ENCODE assay signal across 34 cellular contexts in genomic region chr15:78111788-78112187, GRCh38. TPM values are rescaled to one million over a fixed set of nuclear protein-coding genes. Genes with fewer than 3 reads are reported as not detected.
"Had no signal": no experiment of that assay in that cellular context is flagged by ENCODE, and none has a peak within 500 bp of the region (broad histone marks: within the 10 kb centered on the region; RNA-seq: fewer than 3 reads in every experiment).

No MANE protein-coding gene starts in this region.

- DNase-seq: naive thymus-derived CD4-positive, alpha-beta T cell; natural killer cell; occipital lobe; psoas muscle; stimulated activated CD4-positive, alpha-beta T cell treated with anti-CD3 and anti-CD28 coated beads, Interleukin-15, amount 100 ng/mL, for 24 hours; stimulated activated CD4-positive, alpha-beta T cell treated with anti-CD3 and anti-CD28 coated beads, Interleukin-2, amount 100 ng/mL, for 24 hours; stimulated activated CD4-positive, alpha-beta T cell treated with anti-CD3 and anti-CD28 coated beads, Interleukin-2, amount 100 ng/mL, for 48 hours; stimulated activated CD4-positive, alpha-beta T cell treated with anti-CD3 and anti-CD28 coated beads, Interleukin-4, amount 100 ng/mL, for 24 hours; stimulated activated naive B cell treated with anti-CD40 and anti-IgM and Interleukin-4, amounts not matched to agents 10 μg/mL and 1 μg/mL and 100 μg/mL, for 72 hours; stimulated activated naive CD4-positive, alpha-beta T cell treated with Interleukin-2 at 50 U/mL for 16 hours; stomach; thyroid gland; trophoblast cell; upper lobe of left lung; uterus had no signal

- H3K36me3 Mint-ChIP-seq: naive thymus-derived CD4-positive, alpha-beta T cell; natural killer cell; neural progenitor cell; stimulated activated effector memory CD8-positive, alpha-beta T cell treated with anti-CD3 and anti-CD28 coated beads, Interleukin-12 subunit alpha, Interleukin-12 subunit beta, amount 100 ng/mL, for 72 hours; stimulated activated naive B cell treated with anti-CD40 and anti-IgM and Interleukin-4, amounts not matched to agents 10 μg/mL and 1 μg/mL and 100 μg/mL, for 72 hours had no signal

- H3K27me3 Mint-ChIP-seq: progenitor cell of endocrine pancreas; stimulated activated naive B cell treated with anti-CD40 and anti-IgM and Interleukin-4, amounts not matched to agents 10 μg/mL and 1 μg/mL and 100 μg/mL, for 72 hours; stimulated activated naive CD8-positive, alpha-beta T cell treated with anti-CD3 and anti-CD28 coated beads, Interleukin-15, Interleukin-2, amounts not matched to agents 100 ng/mL and 50 ng/mL, for 24 hours had no signal

- H3K4me1 Mint-ChIP-seq: nephron had no signal

- H3K9me3 Mint-ChIP-seq: naive thymus-derived CD4-positive, alpha-beta T cell; natural killer cell; nephron; neural progenitor cell; stimulated activated effector memory CD8-positive, alpha-beta T cell treated with anti-CD3 and anti-CD28 coated beads, Interleukin-12 subunit alpha, Interleukin-12 subunit beta, amount 100 ng/mL, for 72 hours; stimulated activated naive B cell treated with anti-CD40 and anti-IgM and Interleukin-4, amounts not matched to agents 10 μg/mL and 1 μg/mL and 100 μg/mL, for 72 hours; stimulated activated naive CD8-positive, alpha-beta T cell treated with anti-CD3 and anti-CD28 coated beads, Interleukin-15, Interleukin-2, amounts not matched to agents 100 ng/mL and 50 ng/mL, for 24 hours had no signal

- H3K9me3 ChIP-seq: ovary, psoas muscle, right lobe of liver, stomach, thoracic aorta, thyroid gland, tibial nerve, upper lobe of left lung, uterus had no signal

- H3K4me3 ChIP-seq: neural progenitor cell, ovary, psoas muscle, right lobe of liver, skin epidermis, smooth muscle cell, stomach, thoracic aorta, thyroid gland, tibial nerve, upper lobe of left lung, uterus had no signal

- H3K4me3 Mint-ChIP-seq: naive thymus-derived CD4-positive, alpha-beta T cell; natural killer cell; nephron; neural progenitor cell; stimulated activated effector memory CD8-positive, alpha-beta T cell treated with anti-CD3 and anti-CD28 coated beads, Interleukin-12 subunit alpha, Interleukin-12 subunit beta, amount 100 ng/mL, for 72 hours; stimulated activated naive B cell treated with anti-CD40 and anti-IgM and Interleukin-4, amounts not matched to agents 10 μg/mL and 1 μg/mL and 100 μg/mL, for 72 hours; stimulated activated naive CD8-positive, alpha-beta T cell treated with anti-CD3 and anti-CD28 coated beads, Interleukin-15, Interleukin-2, amounts not matched to agents 100 ng/mL and 50 ng/mL, for 24 hours had no signal

- H3K27ac ChIP-seq: neural progenitor cell, ovary, parathyroid adenoma, psoas muscle, right lobe of liver, skin epidermis, stomach, thoracic aorta, thyroid gland, tibial nerve, upper lobe of left lung, uterus had no signal

- H3K4me1 ChIP-seq: neural progenitor cell, parathyroid adenoma, psoas muscle, right lobe of liver, thyroid gland, uterus had no signal

- H3K27me3 ChIP-seq: neural progenitor cell, ovary, right lobe of liver, stomach, thyroid gland, tibial nerve, upper lobe of left lung, uterus had no signal

- H3K36me3 ChIP-seq: neural progenitor cell, ovary, right lobe of liver, stomach, thoracic aorta, thyroid gland, tibial nerve, upper lobe of left lung, uterus had no signal

- H3K27ac Mint-ChIP-seq: naive thymus-derived CD4-positive, alpha-beta T cell; natural killer cell; nephron; neural progenitor cell; progenitor cell of endocrine pancreas; stimulated activated effector memory CD8-positive, alpha-beta T cell treated with anti-CD3 and anti-CD28 coated beads, Interleukin-12 subunit alpha, Interleukin-12 subunit beta, amount 100 ng/mL, for 72 hours; stimulated activated naive B cell treated with anti-CD40 and anti-IgM and Interleukin-4, amounts not matched to agents 10 μg/mL and 1 μg/mL and 100 μg/mL, for 72 hours; stimulated activated naive CD8-positive, alpha-beta T cell treated with anti-CD3 and anti-CD28 coated beads, Interleukin-15, Interleukin-2, amounts not matched to agents 100 ng/mL and 50 ng/mL, for 24 hours had no signal

RNA-seq across cellular contexts. Expression of gene SH2D7, which starts 19.4 kb away (rescaled TPM):
- total RNA-seq: naive thymus-derived CD4-positive, alpha-beta T cell; natural killer cell; occipital lobe; osteoblast; ovary; progenitor cell of endocrine pancreas; psoas muscle; renal cortical epithelial cell; right cardiac atrium; right lobe of liver; smooth muscle cell; subcutaneous adipose tissue; temporal lobe; thoracic aorta; thyroid gland; tibial nerve; urinary bladder; uterus had no signal
- polyA plus RNA-seq: naive thymus-derived CD4-positive, alpha-beta T cell; neural cell; ovary; psoas muscle; stomach; urinary bladder had no signal
